Comparison of ENCODE assay signal across 8 cellular contexts in genomic region chr1:93749894-93750301, GRCh38.
DNase-seq lines count a peak whose midpoint lies in the region; ATAC-seq, FAIRE-seq and TF ChIP-seq lines count a peak whose summit lies in the region.
"Had no signal": no experiment of that assay in that cellular context is flagged by ENCODE, and none has a peak within 500 bp of the region (broad histone marks: within the 10 kb centered on the region; RNA-seq: fewer than 3 reads in every experiment).

No MANE protein-coding gene starts in this region.

- no peak overlapping the region for H3K27ac ChIP-seq in adrenal gland
- no peak overlapping the region for H3K27ac ChIP-seq in aorta (ENCODE audit: low read depth in 1 of 2, low read length in 2 of 2)

- no peak for DNase-seq in GM12892 (ENCODE audit: insufficient read length)
- DNase-seq in Jurkat, Clone E6-1 (ENCODE audit: low read depth, low spot score) = peak; percentile 98
- peak; percentile 20 for DNase-seq in astrocyte of the hippocampus (ENCODE audit: low read depth, low spot score)
- DNase-seq in retinal pigment epithelial cell (ENCODE audit: low read depth) = no peak
- no peak for DNase-seq in adrenal gland
- no peak for DNase-seq in aorta
- DNase-seq: NCI-H146 had no signal

- intact Hi-C loops in adrenal gland (cut with DNase I) (no loop called here), aorta (cut with DNase I) (no loop called here)

- H3K4me1 ChIP-seq in adrenal gland (replicated peaks in 1 of 2) (peaks cover 0 to 26% of the 10 kb centered on the region in 2 donors), aorta (ENCODE audit: control insufficient read depth in 1 of 2, insufficient read depth in 2 of 2, low read length in 2 of 2) (peaks cover 0 to 4% of the 10 kb centered on the region in 2 donors)

- no peak for TF ChIP-seq POLR2A in GM12892 (IDR thresholded peaks at IDR 0.05; ENCODE audit: low read depth, low read length)
- no peak for TF ChIP-seq POLR2A in adrenal gland (IDR thresholded peaks at IDR 0.05)

- H3K36me3 ChIP-seq in adrenal gland (replicated peaks in 1 of 2) = no peaks in the 10 kb centered on the region
- no peaks in the 10 kb centered on the region for H3K36me3 ChIP-seq in aorta (ENCODE audit: control insufficient read depth in 1 of 2, insufficient read depth in 2 of 2, low read length in 1 of 2)

- peak; percentile 46 for FAIRE-seq in GM12892 (lab: Jason Lieb, UNC)

- H3K9me3 ChIP-seq in adrenal gland (replicated peaks in 1 of 3) (no peaks in the 10 kb centered on the region), aorta (ENCODE audit: control insufficient read depth, low read length) (no peaks in the 10 kb centered on the region)

- ATAC-seq in GM18519 (IDR thresholded peaks at IDR 0.05; ENCODE audit: low FRiP score, unreplicated experiment) (no peak), aorta (ENCODE audit: low FRiP score) (no peak)

- WGBS in adrenal gland, 4 donors = 68 to 95% (median 81%) methylated on average over 2 of the region's 2 CpGs
- 92 to 93% methylated on average over 2 of the region's 2 CpGs for WGBS in aorta, 2 donors

- TF ChIP-seq CTCF in retinal pigment epithelial cell (conservative IDR thresholded peaks at IDR 0.05; ENCODE audit: low read depth, low read length) = peak; percentile 63
- TF ChIP-seq CTCF in adrenal gland (IDR thresholded peaks at IDR 0.05) = no peak

- peak overlapping the region; percentile 52 for H3K4me3 ChIP-seq in Jurkat, Clone E6-1 (ENCODE audit: low read length)
- H3K4me3 ChIP-seq in retinal pigment epithelial cell (ENCODE audit: low read length) (no peak overlapping the region), adrenal gland (no peak overlapping the region), aorta (ENCODE audit: low read length in 2 of 2) (no peak overlapping the region)

- H3K27me3 ChIP-seq in adrenal gland (no peaks in the 10 kb centered on the region), aorta (ENCODE audit: control insufficient read depth in 1 of 2, insufficient read depth in 2 of 2, low read length in 1 of 2) (no peaks in the 10 kb centered on the region)

Comparison
In these comparisons a context has a peak if more than half of its experiments do, and no peak if none do; other contexts are left out.
1. DNase-seq: peak in Jurkat, Clone E6-1 (single experiment) and astrocyte of the hippocampus (single experiment); none in GM12892 (single experiment), retinal pigment epithelial cell (single experiment), adrenal gland (0 of 7) and aorta (0 of 2).